ENCODE assay signal across 35 cellular contexts in genomic region chr9:135596211-135596610, GRCh38. TPM values are rescaled to one million over a fixed set of nuclear protein-coding genes. Genes with fewer than 3 reads are reported as not detected.
"Had no signal": no experiment of that assay in that cellular context is flagged by ENCODE, and none has a peak within 500 bp of the region (broad histone marks: within the 10 kb centered on the region; RNA-seq: fewer than 3 reads in every experiment).

No MANE protein-coding gene starts in this region.

- H3K9me3 ChIP-seq: adrenal gland had no signal

- H3K36me3 Mint-ChIP-seq: activated naive CD4-positive, alpha-beta T cell treated with anti-CD3 and anti-CD28 coated beads, Interleukin-2, amount 50 U/mL, for 72 hours; brain had no signal

- H3K27ac Mint-ChIP-seq: activated CD8-positive, alpha-beta T cell treated with anti-CD3 and anti-CD28 coated beads, Interleukin-2, amount 10 ng/mL, durations not matched to agents 7 days and 5 days; activated naive CD4-positive, alpha-beta T cell treated with anti-CD3 and anti-CD28 coated beads for 36 hours; activated naive CD4-positive, alpha-beta T cell treated with anti-CD3 and anti-CD28 coated beads, Interleukin-2, amount 50 U/mL, for 72 hours; activated T-cell treated with anti-CD3 and anti-CD28 coated beads, Interleukin-2, amount 50 U/mL, for 24 hours; activated T-helper 2 cell treated with anti-CD3 and anti-CD28 coated beads, Interferon-gamma antibody, Interleukin-2, Interleukin-4, amounts not matched to agents 10 μg/mL and 5 μg/mL and 100 μg/mL, durations not matched to agents 14 hours and 24 hours and 36 hours; brain had no signal

- H3K9me3 Mint-ChIP-seq: activated naive CD4-positive, alpha-beta T cell treated with anti-CD3 and anti-CD28 coated beads for 36 hours; activated naive CD4-positive, alpha-beta T cell treated with anti-CD3 and anti-CD28 coated beads, Interleukin-2, amount 50 U/mL, for 72 hours; activated T-cell treated with anti-CD3 and anti-CD28 coated beads, Interleukin-2, amount 50 U/mL, for 24 hours; activated T-helper 2 cell treated with anti-CD3 and anti-CD28 coated beads, Interferon-gamma antibody, Interleukin-2, Interleukin-4, amounts not matched to agents 10 μg/mL and 5 μg/mL and 100 μg/mL, durations not matched to agents 14 hours and 24 hours and 36 hours had no signal

- H3K4me1 ChIP-seq: adrenal gland had no signal

- ATAC-seq: activated CD8-positive, alpha-beta T cell treated with anti-CD3 and anti-CD28 coated beads, Interleukin-2, amount 10 ng/mL, durations not matched to agents 7 days and 5 days; activated naive CD4-positive, alpha-beta T cell treated with anti-CD3 and anti-CD28 coated beads, Interleukin-2, amount 50 U/mL, for 72 hours; Right ventricle myocardium inferior had no signal

- H3K4me3 ChIP-seq: adrenal gland, PC-9 had no signal

- H2AFZ ChIP-seq: PC-9 had no signal

- H3K4me3 Mint-ChIP-seq: activated CD8-positive, alpha-beta T cell treated with anti-CD3 and anti-CD28 coated beads, Interleukin-2, amount 10 ng/mL, durations not matched to agents 7 days and 5 days; activated naive CD4-positive, alpha-beta T cell treated with anti-CD3 and anti-CD28 coated beads for 36 hours; activated T-cell treated with anti-CD3 and anti-CD28 coated beads, Interleukin-2, amount 50 U/mL, for 24 hours; brain had no signal

- FAIRE-seq: bronchial epithelial cell, RCC 7860 had no signal

- H3K27ac ChIP-seq: adrenal gland, KMS-11, PC-9, RWPE1, VCaP had no signal

- H3K36me3 ChIP-seq: adrenal gland had no signal

- H3K4me2 ChIP-seq: KMS-11, PC-9 had no signal

- H3K9ac ChIP-seq: KMS-11 had no signal

- DNase-seq: activated CD4-positive, alpha-beta T cell treated with anti-CD3 and anti-CD28 coated beads for 1 hour; activated CD4-positive, alpha-beta T cell treated with anti-CD3 and anti-CD28 coated beads for 48 hours; activated CD4-positive, CD25-positive, alpha-beta regulatory T cell; activated CD8-positive, alpha-beta T cell treated with anti-CD3 and anti-CD28 coated beads, Interleukin-2, amount 10 ng/mL, durations not matched to agents 7 days and 5 days; activated gamma-delta T cell treated with Interleukin-2 at 50 U/mL for 16 hours; activated naive CD4-positive, alpha-beta T cell treated with anti-CD3 and anti-CD28 coated beads for 36 hours; activated T-cell treated with anti-CD3 and anti-CD28 coated beads, Interleukin-2, amount 50 U/mL, for 24 hours; adrenal gland; anterior cingulate cortex; caudate nucleus; cerebellar nuclear complex; MM.1S; NCI-H1436 treated with DMSO at 0.1 percent for 48 hours; NCI-H1694 treated with DMSO at 0.1 percent for 48 hours; NCI-H2029; NCI-H510A; NCI-H526; NCI-H748 treated with DMSO at 0.1 percent for 48 hours; NK-92 treated with Interleukin-12 subunit alpha and Interleukin-12 subunit beta, amount 100 ng/mL, for 24 hours; PC-9; SIG-M5; SW 1271; T-helper 1 cell; T-helper 2 cell; T-helper 9 cell had no signal

- H3K4me1 Mint-ChIP-seq: brain had no signal

RNA-seq across cellular contexts. Expression of gene PAEP, which starts 34.7 kb away (rescaled TPM):
- total RNA-seq: activated CD8-positive, alpha-beta T cell treated with anti-CD3 and anti-CD28 coated beads, Interleukin-2, amount 10 ng/mL, durations not matched to agents 7 days and 5 days; activated naive CD4-positive, alpha-beta T cell treated with anti-CD3 and anti-CD28 coated beads for 36 hours; activated naive CD4-positive, alpha-beta T cell treated with anti-CD3 and anti-CD28 coated beads, Interleukin-2, amount 50 U/mL, for 72 hours; activated T-helper 2 cell treated with anti-CD3 and anti-CD28 coated beads, Interferon-gamma antibody, Interleukin-2, Interleukin-4, amounts not matched to agents 10 μg/mL and 5 μg/mL and 100 μg/mL, durations not matched to agents 14 hours and 24 hours and 36 hours; adrenal gland; bronchial epithelial cell; LHCN-M2; PC-9; Right ventricle myocardium inferior had no signal
- polyA plus RNA-seq: adrenal gland had no signal

RNA-seq across cellular contexts. Expression of gene GLT6D1, which starts 43.1 kb away (rescaled TPM):
- total RNA-seq: activated CD8-positive, alpha-beta T cell treated with anti-CD3 and anti-CD28 coated beads, Interleukin-2, amount 10 ng/mL, durations not matched to agents 7 days and 5 days; activated naive CD4-positive, alpha-beta T cell treated with anti-CD3 and anti-CD28 coated beads for 36 hours; activated naive CD4-positive, alpha-beta T cell treated with anti-CD3 and anti-CD28 coated beads, Interleukin-2, amount 50 U/mL, for 72 hours; activated T-helper 2 cell treated with anti-CD3 and anti-CD28 coated beads, Interferon-gamma antibody, Interleukin-2, Interleukin-4, amounts not matched to agents 10 μg/mL and 5 μg/mL and 100 μg/mL, durations not matched to agents 14 hours and 24 hours and 36 hours; adrenal gland; bronchial epithelial cell; LHCN-M2; PC-9; Right ventricle myocardium inferior had no signal
- polyA plus RNA-seq: adrenal gland had no signal

RNA-seq across cellular contexts. Expression of gene OBP2A, which starts 50.3 kb away (rescaled TPM):
- total RNA-seq: activated CD8-positive, alpha-beta T cell treated with anti-CD3 and anti-CD28 coated beads, Interleukin-2, amount 10 ng/mL, durations not matched to agents 7 days and 5 days; activated naive CD4-positive, alpha-beta T cell treated with anti-CD3 and anti-CD28 coated beads for 36 hours; activated naive CD4-positive, alpha-beta T cell treated with anti-CD3 and anti-CD28 coated beads, Interleukin-2, amount 50 U/mL, for 72 hours; activated T-helper 2 cell treated with anti-CD3 and anti-CD28 coated beads, Interferon-gamma antibody, Interleukin-2, Interleukin-4, amounts not matched to agents 10 μg/mL and 5 μg/mL and 100 μg/mL, durations not matched to agents 14 hours and 24 hours and 36 hours; adrenal gland; bronchial epithelial cell; LHCN-M2; PC-9; Right ventricle myocardium inferior had no signal
- polyA plus RNA-seq: adrenal gland had no signal
